26 cellular contexts compared by ENCODE assay signal in the genomic region with DNA sequence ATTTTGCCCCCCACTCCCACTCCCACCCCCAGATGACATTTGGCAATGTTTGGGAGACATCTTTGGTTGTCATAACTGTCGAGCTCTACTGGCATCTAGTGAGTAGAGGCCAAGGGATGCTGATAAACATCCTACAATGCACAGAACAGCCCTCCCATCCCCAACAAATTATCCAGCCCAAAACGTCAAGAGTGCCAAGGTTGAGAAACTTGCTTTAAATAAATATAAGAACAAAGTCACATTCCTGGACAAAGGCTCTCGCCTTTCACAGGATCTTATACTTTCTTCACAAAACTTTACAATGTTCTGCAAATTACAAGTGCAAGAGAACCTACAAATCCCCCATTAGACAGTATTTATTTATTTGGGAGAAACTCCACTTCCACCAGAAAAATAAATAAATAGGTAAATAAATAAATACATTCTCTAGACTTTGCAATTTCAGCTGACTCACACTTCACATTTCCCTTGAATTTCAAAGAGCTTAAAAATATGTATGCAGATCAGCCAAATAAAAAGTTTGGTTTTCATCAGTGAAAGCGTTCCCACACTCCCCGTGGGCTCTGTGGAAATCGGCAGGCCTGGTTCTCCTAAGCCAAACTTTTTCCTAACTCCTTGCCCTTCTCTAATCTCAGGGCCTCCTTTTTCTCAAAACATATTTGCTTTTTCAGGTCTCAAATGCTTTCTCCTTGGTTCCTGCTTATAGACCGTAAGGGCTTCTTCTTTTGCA. TPM values are rescaled to one million over a fixed set of nuclear protein-coding genes. Genes with fewer than 3 reads are reported as not detected.
"Had no signal": no experiment of that assay in that cellular context is flagged by ENCODE, and none has a peak within 500 bp of the region (broad histone marks: within the 10 kb centered on the region; RNA-seq: fewer than 3 reads in every experiment).

No MANE protein-coding gene starts in this region.

- H3K4me1 Mint-ChIP-seq: activated naive CD8-positive, alpha-beta T cell treated with anti-CD3 and anti-CD28 coated beads, Interleukin-2, amount 50 U/mL, for 24 hours had no signal

- H3K9me3 ChIP-seq: Peyer's patch, SJSA1 had no signal

- H3K4me1 ChIP-seq: Peyer's patch had no signal

- H3K36me3 ChIP-seq: brain microvascular endothelial cell, cardiac muscle cell, Peyer's patch, SJSA1 had no signal

- H3K4me3 Mint-ChIP-seq: activated CD8-positive, alpha-beta T cell treated with anti-CD3 and anti-CD28 coated beads, Interleukin-2, amount 10 ng/mL, durations not matched to agents 7 days and 5 days; activated naive CD8-positive, alpha-beta T cell treated with anti-CD3 and anti-CD28 coated beads, Interleukin-2, amount 50 U/mL, for 24 hours; activated T-cell treated with anti-CD3 and anti-CD28 coated beads, Interleukin-2, amount 50 U/mL, for 24 hours; T-helper 1 cell treated with Interleukin-12 subunit alpha and Interleukin-12 subunit beta and Interleukin-4 antibody, amounts not matched to agents 30 μg/mL and 1 μg/mL, for 36 hours had no signal

- ATAC-seq: activated CD4-positive, CD25-positive, alpha-beta regulatory T cell treated with anti-CD3 and anti-CD28 coated beads, Interleukin-2, amount 50 U/mL, for 24 hours; activated CD8-positive, alpha-beta T cell treated with anti-CD3 and anti-CD28 coated beads, Interleukin-2, amount 10 ng/mL, durations not matched to agents 7 days and 5 days; activated naive CD4-positive, alpha-beta T cell treated with anti-CD3 and anti-CD28 coated beads, Interleukin-2, amount 50 U/mL, for 72 hours; activated naive CD8-positive, alpha-beta T cell treated with anti-CD3 and anti-CD28 coated beads, Interleukin-2, amount 50 U/mL, for 24 hours; K562 had no signal

- H3K27me3 ChIP-seq: brain microvascular endothelial cell, Peyer's patch, SJSA1 had no signal

- DNase-seq: activated CD4-positive, alpha-beta T cell treated with anti-CD3 and anti-CD28 coated beads for 48 hours; activated CD4-positive, alpha-beta T cell treated with anti-CD3 and anti-CD28 coated beads, Interleukin-2, amount 50 U/mL, for 4 hours; activated CD8-positive, alpha-beta T cell treated with anti-CD3 and anti-CD28 coated beads, Interleukin-2, amount 10 ng/mL, durations not matched to agents 7 days and 5 days; activated effector memory CD4-positive, alpha-beta T cell treated with anti-CD3 and anti-CD28 coated beads, Interleukin-2, amount 50 U/mL, for 16 hours; activated naive CD4-positive, alpha-beta T cell treated with Interleukin-2 at 50 U/mL for 16 hours; activated naive CD8-positive, alpha-beta T cell treated with anti-CD3 and anti-CD28 coated beads, Interleukin-2, amount 50 U/mL, for 24 hours; activated T-cell treated with anti-CD3 and anti-CD28 coated beads, Interleukin-2, amount 50 U/mL, for 24 hours; amygdala; brain microvascular endothelial cell; Kasumi-1; NCI-H1092; NCI-H1417; NCI-H2029; NCI-H345; NCI-H510A; Peyer's patch; SHP77 had no signal

- H3K27me3 Mint-ChIP-seq: activated naive CD8-positive, alpha-beta T cell treated with anti-CD3 and anti-CD28 coated beads, Interleukin-2, amount 50 U/mL, for 24 hours; activated T-cell treated with anti-CD3 and anti-CD28 coated beads, Interleukin-2, amount 50 U/mL, for 24 hours had no signal

- H3K27ac ChIP-seq: brain microvascular endothelial cell, cardiac muscle cell, Peyer's patch, RWPE1, SJSA1 had no signal

- H3K9me3 Mint-ChIP-seq: activated naive CD4-positive, alpha-beta T cell treated with anti-CD3 and anti-CD28 coated beads, Interleukin-2, amount 50 U/mL, for 72 hours; activated naive CD8-positive, alpha-beta T cell treated with anti-CD3 and anti-CD28 coated beads, Interleukin-2, amount 50 U/mL, for 24 hours; activated T-cell treated with anti-CD3 and anti-CD28 coated beads, Interleukin-2, amount 50 U/mL, for 24 hours; T-helper 1 cell treated with Interleukin-12 subunit alpha and Interleukin-12 subunit beta and Interleukin-4 antibody, amounts not matched to agents 30 μg/mL and 1 μg/mL, for 36 hours had no signal

- H3K36me3 Mint-ChIP-seq: activated naive CD4-positive, alpha-beta T cell treated with anti-CD3 and anti-CD28 coated beads, Interleukin-2, amount 50 U/mL, for 72 hours had no signal

- H3K27ac Mint-ChIP-seq: activated CD8-positive, alpha-beta T cell treated with anti-CD3 and anti-CD28 coated beads, Interleukin-2, amount 10 ng/mL, durations not matched to agents 7 days and 5 days; activated naive CD4-positive, alpha-beta T cell treated with anti-CD3 and anti-CD28 coated beads, Interleukin-2, amount 50 U/mL, for 72 hours; activated naive CD8-positive, alpha-beta T cell treated with anti-CD3 and anti-CD28 coated beads, Interleukin-2, amount 50 U/mL, for 24 hours; activated T-cell treated with anti-CD3 and anti-CD28 coated beads, Interleukin-2, amount 50 U/mL, for 24 hours; T-helper 1 cell treated with Interleukin-12 subunit alpha and Interleukin-12 subunit beta and Interleukin-4 antibody, amounts not matched to agents 30 μg/mL and 1 μg/mL, for 36 hours had no signal

- H3K4me3 ChIP-seq: cardiac muscle cell, K562, Peyer's patch, SJSA1 had no signal

RNA-seq across cellular contexts. Expression of a gene that starts 12.7 kb away (rescaled TPM):
- total RNA-seq: activated CD8-positive, alpha-beta T cell treated with anti-CD3 and anti-CD28 coated beads, Interleukin-2, amount 10 ng/mL, durations not matched to agents 7 days and 5 days; astrocyte; cardiac muscle cell; K562 had no signal
- polyA plus RNA-seq: cardiac muscle cell, K562 had no signal

RNA-seq across cellular contexts. Expression of a gene that starts 24.8 kb away (rescaled TPM):
- total RNA-seq: activated CD8-positive, alpha-beta T cell treated with anti-CD3 and anti-CD28 coated beads, Interleukin-2, amount 10 ng/mL, durations not matched to agents 7 days and 5 days; activated naive CD4-positive, alpha-beta T cell treated with anti-CD3 and anti-CD28 coated beads, Interleukin-2, amount 50 U/mL, for 72 hours; astrocyte; cardiac muscle cell; M059J; SJSA1 had no signal
- polyA plus RNA-seq: cardiac muscle cell, K562 had no signal
